In the genomic region with DNA sequence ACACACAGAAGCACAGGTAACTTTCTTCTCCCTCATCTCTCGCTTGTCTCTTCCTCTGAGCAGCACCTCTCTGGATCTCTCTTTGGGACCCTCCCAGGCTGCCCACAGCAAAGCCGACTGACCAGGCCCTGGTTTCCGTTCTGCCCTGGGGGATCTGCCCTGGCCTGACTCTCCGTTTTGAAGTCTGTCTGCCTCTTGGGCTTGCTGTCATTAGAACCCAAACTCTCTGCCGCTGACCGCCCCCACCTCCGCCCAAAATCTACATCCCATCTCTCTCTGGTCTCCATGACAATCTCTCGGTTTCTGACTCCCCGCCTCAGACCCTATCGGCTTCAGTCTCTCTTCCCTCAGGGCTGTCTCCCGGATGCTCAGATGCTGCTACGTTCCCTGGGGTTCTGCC, we compare ENCODE assay signal across 13 cellular contexts. TPM values are rescaled to one million over a fixed set of nuclear protein-coding genes. Genes with fewer than 3 reads are reported as not detected.
DNase-seq lines count a peak whose midpoint lies in the region; ATAC-seq and TF ChIP-seq lines count a peak whose summit lies in the region.
"Had no signal": no experiment of that assay in that cellular context is flagged by ENCODE, and none has a peak within 500 bp of the region (broad histone marks: within the 10 kb centered on the region; RNA-seq: fewer than 3 reads in every experiment).

No MANE protein-coding gene starts in this region.

- no peak for ATAC-seq in GM18873 (IDR thresholded peaks at IDR 0.05; ENCODE audit: low FRiP score, unreplicated experiment)
- no peak for ATAC-seq in esophagus mucosa
- ATAC-seq: GM23338 had no signal

- H3K36me3 ChIP-seq in Caco-2 (ENCODE audit: control insufficient read depth, insufficient read depth, low read length), result no peaks in the 10 kb centered on the region
- H3K36me3 ChIP-seq in H7 (replicated peaks; ENCODE audit: control insufficient read depth, insufficient read depth, low read length), result no peaks in the 10 kb centered on the region; the same call in 1 of the 2 replicates

- no peak for TF ChIP-seq CTCF in Caco-2 (IDR thresholded peaks at IDR 0.05; ENCODE audit: insufficient read depth in 1 of 2, low read depth in 1 of 2, low read length in 1 of 2, severe bottlenecking in 1 of 2, unreplicated experiment in 1 of 2)
- TF ChIP-seq CTCF in endothelial cell (IDR thresholded peaks at IDR 0.05; ENCODE audit: unreplicated experiment), result no peak

- CTCF ChIA-PET in Caco-2 (lab: Charles Lee), result no interaction called here

- POLR2A ChIA-PET in Caco-2 (lab: Charles Lee), result interaction anchor here (0.5 kb wide), 1 partner anchor 8 kb away, joined by 3 read pairs; no protein-coding TSS in a partner anchor

- H3K27ac Mint-ChIP-seq in Caco-2 (ENCODE audit: unreplicated experiment) (peak overlapping the region; percentile 12), endothelial cell (ENCODE audit: unreplicated experiment) (no peak overlapping the region)
- H3K27ac Mint-ChIP-seq: CD14-positive monocyte, GM23338 had no signal

- H3K36me3 Mint-ChIP-seq in Caco-2 (ENCODE audit: insufficient read depth, unreplicated experiment), result peaks cover 52% of the 10 kb centered on the region
- peaks cover 47% of the 10 kb centered on the region for H3K36me3 Mint-ChIP-seq in endothelial cell (ENCODE audit: low read depth, unreplicated experiment)
- H3K36me3 Mint-ChIP-seq: CD8-positive, alpha-beta memory T cell had no signal

- DNase-seq in Caco-2 (no peak), H7 (peak; percentile 30), endothelial cell (ENCODE audit: low spot score) (no peak), posterior vena cava (ENCODE audit: low spot score) (peak; percentile 61), NOMO-1 (lab: John Stamatoyannopoulos, UW; ENCODE audit: unreplicated experiment in 2 of 2) (no peak)
- DNase-seq: CD8-positive, alpha-beta memory T cell; H9 had no signal

- H3K4me1 Mint-ChIP-seq in Caco-2 (ENCODE audit: low read depth, unreplicated experiment), result peaks cover 9% of the 10 kb centered on the region
- no peaks in the 10 kb centered on the region for H3K4me1 Mint-ChIP-seq in endothelial cell (ENCODE audit: unreplicated experiment)
- H3K4me1 Mint-ChIP-seq: GM23338 had no signal

- H3K4me3 ChIP-seq in Caco-2 (ENCODE audit: low read depth, low read length) (no peak overlapping the region), H7 (ENCODE audit: insufficient read depth, low read depth, low read length) (no peak overlapping the region)
- H3K4me3 ChIP-seq: GM23338 had no signal

- H3K9me3 Mint-ChIP-seq in Caco-2 (ENCODE audit: unreplicated experiment) (no peaks in the 10 kb centered on the region), endothelial cell (ENCODE audit: unreplicated experiment) (peaks cover 54% of the 10 kb centered on the region)

- no TSS peak for BruUV-seq in Caco-2 (replicated peaks; lab: Mats Ljungman, UMichigan)

- intact Hi-C loops in Caco-2 (cut with micrococcal nuclease; ENCODE audit: unreplicated experiment) (no loop called here), posterior vena cava (cut with DNase I) (loop anchor here in 1 of 2 donors (5.0 kb wide), 1 partner anchor 375 kb away; no protein-coding TSS in a partner anchor)

- H3K27me3 ChIP-seq in Caco-2 (replicated peaks; ENCODE audit: control insufficient read depth, insufficient read depth, low read length), result no peaks in the 10 kb centered on the region
- H3K27me3 ChIP-seq in H7 (ENCODE audit: control insufficient read depth, insufficient read depth, low read length), result peaks cover 8% of the 10 kb centered on the region

- H3K4me3 Mint-ChIP-seq in Caco-2 (ENCODE audit: unreplicated experiment), result no peak overlapping the region
- peak overlapping the region; percentile 18 for H3K4me3 Mint-ChIP-seq in endothelial cell (ENCODE audit: unreplicated experiment)
- H3K4me3 Mint-ChIP-seq: CD14-positive monocyte; CD8-positive, alpha-beta memory T cell; GM23338; H9 had no signal

- no peaks in the 10 kb centered on the region for H3K9me3 ChIP-seq in Caco-2

- peaks cover 12% of the 10 kb centered on the region for H3K4me1 ChIP-seq in Caco-2

- H3K27me3 Mint-ChIP-seq in Caco-2 (ENCODE audit: insufficient read depth, unreplicated experiment) (peaks cover 7% of the 10 kb centered on the region), endothelial cell (ENCODE audit: unreplicated experiment) (peaks cover 34% of the 10 kb centered on the region)

RNA-seq across cellular contexts. Expression of a gene that starts 6.9 kb away (rescaled TPM):
- 20.6 and 24.6 TPM in 2 replicates for total RNA-seq in Caco-2 (2022)
- total RNA-seq in H7 (2014; rRNA removed; shearing (Covaris generic)), result 0.14 and 0.37 TPM in 2 replicates
- not detected for total RNA-seq in endothelial cell (ENCODE audit: unreplicated experiment)
- total RNA-seq in posterior vena cava, result under 1 TPM; 0.83 to 0.90 TPM
- total RNA-seq in esophagus mucosa, result 0.48 TPM
- total RNA-seq: HT1080 had no signal

RNA-seq across cellular contexts. Expression of a gene that starts 43.2 kb away (rescaled TPM):
- total RNA-seq in Caco-2 (2022) (1.2 and 1.6 TPM in 2 replicates), endothelial cell (ENCODE audit: unreplicated experiment) (not detected), posterior vena cava (under 1 TPM; 0.33 to 0.37 TPM), esophagus mucosa (0.40 TPM)
- total RNA-seq in H7 (2014; rRNA removed; shearing (Covaris generic)), result 0.44 and 0.59 TPM in 2 replicates
- total RNA-seq: Daoy, HT1080 had no signal

RNA-seq across cellular contexts. Expression of a gene that starts 54.0 kb away (rescaled TPM):
- 38.3 and 40.3 TPM in 2 replicates for total RNA-seq in Caco-2 (2022)
- total RNA-seq in H7 (2014; rRNA removed; shearing (Covaris generic)), result 73.7 and 90.1 TPM in 2 replicates
- 21.6 TPM for total RNA-seq in endothelial cell (ENCODE audit: unreplicated experiment)
- 10 to 100 TPM; 65.0 to 82.3 TPM for total RNA-seq in posterior vena cava
- total RNA-seq in esophagus mucosa, result 33.4 TPM

Comparison
In these comparisons a context has a peak if more than half of its experiments do, and no peak if none do; other contexts are left out.
1. DNase-seq: peak in H7 (single experiment) and posterior vena cava (single experiment); none in Caco-2 (0 of 2), endothelial cell (single experiment) and NOMO-1 (0 of 2).
2. RNA of a gene that starts 6.9 kb away (total RNA-seq): 20.6 to 24.6 TPM in Caco-2; 0.83 to 0.90 TPM in posterior vena cava, 0.48 TPM in esophagus mucosa (single experiment), 0.14 to 0.37 TPM in H7 and not detected in endothelial cell (single experiment); every median in the first group is over 10 times any median in the second.